17 cellular contexts compared by ENCODE assay signal in the genomic region with DNA sequence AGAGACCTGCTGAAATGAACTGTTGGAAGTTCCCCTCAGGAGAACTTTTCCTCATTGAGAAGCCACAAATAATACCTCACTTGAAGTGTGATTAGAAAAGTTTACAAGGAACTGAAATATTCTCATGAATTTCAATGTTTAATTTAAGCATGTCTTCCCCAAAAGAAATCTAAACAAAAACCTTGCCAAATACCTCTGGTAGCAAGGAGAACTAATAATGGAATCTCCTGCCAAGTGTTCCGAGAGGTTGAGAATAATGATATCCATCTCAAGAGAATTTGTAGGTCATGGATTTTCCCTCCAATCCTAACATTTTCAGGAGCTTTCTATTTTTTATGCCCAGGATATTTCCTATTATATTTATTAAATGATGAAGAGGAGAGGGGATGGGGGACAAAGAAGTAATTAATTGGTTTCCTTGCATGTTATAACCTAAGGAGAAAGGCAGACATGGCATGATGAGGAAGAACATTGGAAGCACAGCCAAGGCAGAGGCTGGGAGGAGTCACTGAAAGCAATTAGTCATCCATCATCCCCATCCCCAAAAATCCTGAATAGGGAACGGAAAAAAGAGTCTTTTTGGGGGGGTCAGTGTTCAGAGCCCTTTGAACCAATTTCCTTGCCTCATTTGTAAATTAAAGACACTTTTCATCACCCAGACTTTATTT.
DNase-seq lines count a peak whose midpoint lies in the region.
"Had no signal": no experiment of that assay in that cellular context is flagged by ENCODE, and none has a peak within 500 bp of the region (broad histone marks: within the 10 kb centered on the region; RNA-seq: fewer than 3 reads in every experiment).

No MANE protein-coding gene starts in this region.

- peaks cover 52% of the 10 kb centered on the region for H3K27me3 Mint-ChIP-seq in activated CD4-positive, alpha-beta T cell treated with anti-CD3 and anti-CD28 coated beads, Interleukin-2, amount 10 ng/mL, durations not matched to agents 24 days and 14 days

- no peaks in the 10 kb centered on the region for H3K27me3 ChIP-seq in skeletal muscle tissue (ENCODE audit: control insufficient read depth in 3 of 3, insufficient read depth in 3 of 3, low read length in 3 of 3)

- H3K27ac Mint-ChIP-seq in activated CD4-positive, alpha-beta T cell treated with anti-CD3 and anti-CD28 coated beads, Interleukin-2, amount 10 ng/mL, durations not matched to agents 24 days and 14 days, result no peak overlapping the region

- H3K9me3 ChIP-seq in skeletal muscle tissue (ENCODE audit: control insufficient read depth in 3 of 3, low read length in 3 of 3), result no peaks in the 10 kb centered on the region

- H3K27ac ChIP-seq in skeletal muscle tissue (ENCODE audit: low read depth, low read length), result peak overlapping the region; percentile 2
- H3K27ac ChIP-seq: 22Rv1 had no signal

- no peak overlapping the region for H3K4me3 Mint-ChIP-seq in activated CD4-positive, alpha-beta T cell treated with anti-CD3 and anti-CD28 coated beads, Interleukin-2, amount 10 ng/mL, durations not matched to agents 24 days and 14 days
- H3K4me3 Mint-ChIP-seq: CD4-positive, alpha-beta memory T cell had no signal

- H3K9ac ChIP-seq in skeletal muscle tissue (ENCODE audit: low read depth in 1 of 3, low read length in 3 of 3), result no peak overlapping the region

- no peaks in the 10 kb centered on the region for H3K36me3 Mint-ChIP-seq in activated CD4-positive, alpha-beta T cell treated with anti-CD3 and anti-CD28 coated beads, Interleukin-2, amount 10 ng/mL, durations not matched to agents 24 days and 14 days (ENCODE audit: low read depth)
- H3K36me3 Mint-ChIP-seq: CD4-positive, alpha-beta memory T cell had no signal

- H3K4me1 Mint-ChIP-seq in activated CD4-positive, alpha-beta T cell treated with anti-CD3 and anti-CD28 coated beads, Interleukin-2, amount 10 ng/mL, durations not matched to agents 24 days and 14 days, result no peaks in the 10 kb centered on the region
- H3K4me1 Mint-ChIP-seq: CD4-positive, alpha-beta memory T cell had no signal

- peak; percentile 7 for DNase-seq in activated CD4-positive, alpha-beta T cell treated with anti-CD3 and anti-CD28 coated beads, Interleukin-2, amount 10 ng/mL, durations not matched to agents 24 days and 14 days
- no peak for DNase-seq in activated CD4-positive, alpha-beta T cell treated with anti-CD3 and anti-CD28 coated beads for 1 hour
- peak; percentile 35 for DNase-seq in astrocyte of the hippocampus (ENCODE audit: low read depth, low spot score)
- DNase-seq in fibroblast of peridontal ligament (ENCODE audit: extremely low read depth), result peak; percentile 33
- no peak for DNase-seq in activated T-cell treated with anti-CD3 and anti-CD28 coated beads for 4 hours
- no peak for DNase-seq in NCI-H2196 (lab: John Stamatoyannopoulos, UW; ENCODE audit: unreplicated experiment)
- DNase-seq in stimulated activated CD4-positive, alpha-beta T cell treated with anti-CD3 and anti-CD28 coated beads, Interleukin-2, amount 100 ng/mL, for 48 hours, result no peak
- DNase-seq: CD4-positive, alpha-beta memory T cell; GOT3; KBM-7; NCI-H1105; NCI-H2081; NCI-H510A; NCI-H748 treated with DMSO at 0.1 percent for 48 hours; SHP77 had no signal

- H3K36me3 ChIP-seq in skeletal muscle tissue (ENCODE audit: control insufficient read depth in 3 of 3, insufficient read depth in 3 of 3, low read length in 3 of 3), result no peaks in the 10 kb centered on the region

- H3K4me3 ChIP-seq in skeletal muscle tissue (ENCODE audit: low read length in 3 of 3), result no peak overlapping the region

- intact Hi-C loops in activated CD4-positive, alpha-beta T cell treated with anti-CD3 and anti-CD28 coated beads, Interleukin-2, amount 10 ng/mL, durations not matched to agents 24 days and 14 days (cut with micrococcal nuclease), result no loop called here

- peaks cover 5% of the 10 kb centered on the region for H3K9me3 Mint-ChIP-seq in activated CD4-positive, alpha-beta T cell treated with anti-CD3 and anti-CD28 coated beads, Interleukin-2, amount 10 ng/mL, durations not matched to agents 24 days and 14 days
- H3K9me3 Mint-ChIP-seq: CD4-positive, alpha-beta memory T cell had no signal

- peaks cover 0 to 9% (median 3%) of the 10 kb centered on the region in 3 donors for H3K4me1 ChIP-seq in skeletal muscle tissue (ENCODE audit: control insufficient read depth in 3 of 3, insufficient read depth in 3 of 3, low read length in 3 of 3)

Comparison
In these comparisons a context has a peak if more than half of its experiments do, and no peak if none do; other contexts are left out.
1. DNase-seq: peak in activated CD4-positive, alpha-beta T cell treated with anti-CD3 and anti-CD28 coated beads, Interleukin-2, amount 10 ng/mL, durations not matched to agents 24 days and 14 days (single experiment), astrocyte of the hippocampus (single experiment) and fibroblast of peridontal ligament (single experiment); none in activated CD4-positive, alpha-beta T cell treated with anti-CD3 and anti-CD28 coated beads for 1 hour (single experiment), activated T-cell treated with anti-CD3 and anti-CD28 coated beads for 4 hours (single experiment), NCI-H2196 (single experiment) and stimulated activated CD4-positive, alpha-beta T cell treated with anti-CD3 and anti-CD28 coated beads, Interleukin-2, amount 100 ng/mL, for 48 hours (0 of 2).